ENCODE assay signal across 8 cellular contexts in the genomic region with DNA sequence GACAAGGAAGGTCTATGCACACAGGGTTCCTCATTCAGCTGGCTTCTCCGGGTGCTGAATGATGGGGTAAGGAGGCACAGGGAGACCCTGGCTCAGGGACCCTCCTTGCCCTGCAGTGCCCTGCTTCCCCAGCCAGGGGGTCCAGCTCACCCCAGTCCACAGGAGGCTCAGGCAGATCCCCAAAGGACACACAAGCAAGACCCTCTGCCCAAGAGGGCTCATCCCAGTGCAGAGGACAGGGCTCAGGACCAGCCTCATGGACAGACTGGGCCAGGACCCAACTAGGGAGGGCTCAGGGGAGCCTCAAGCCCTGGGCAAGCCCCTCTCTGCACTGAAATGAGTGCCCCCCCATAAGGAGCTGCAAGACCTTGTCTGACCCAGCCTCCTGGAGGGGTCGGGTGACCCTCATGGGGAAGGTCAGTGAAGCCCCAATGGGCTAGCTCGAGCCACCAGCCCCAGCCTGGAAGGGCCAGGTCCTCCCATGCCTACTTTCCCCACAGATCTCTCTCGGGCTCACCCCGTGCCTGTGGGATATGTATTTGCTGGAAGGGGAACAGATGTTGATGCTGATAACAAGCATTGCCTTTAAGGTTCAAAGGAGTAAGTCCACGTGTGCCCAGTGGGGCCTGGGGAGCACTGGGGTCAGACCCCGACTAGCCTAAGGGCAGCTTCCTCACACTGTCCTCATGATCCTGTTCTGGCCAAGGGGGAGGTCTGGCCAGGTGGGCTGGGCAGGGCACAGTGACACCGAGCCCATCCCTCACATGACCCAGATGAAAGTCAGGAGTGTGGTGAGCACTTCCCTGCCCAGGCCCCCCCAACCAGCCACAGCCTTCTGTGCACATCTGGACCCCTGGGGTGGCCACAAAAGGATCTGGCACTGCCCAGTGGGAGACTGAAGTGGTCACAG.
DNase-seq lines count a peak whose midpoint lies in the region; ATAC-seq, FAIRE-seq and TF ChIP-seq lines count a peak whose summit lies in the region.
"Not testable (repeated sequence)": the region's sequence is repeated elsewhere in the genome, so short reads cannot be mapped to it uniquely, and the experiment has no call there.

No MANE protein-coding gene starts in this region.

- not testable (repeated sequence) for H4K5ac ChIP-seq in H9 (ENCODE audit: insufficient read length, low read depth, low read length)

- ATAC-seq in natural killer cell treated with Interleukin-12 subunit alpha and Interleukin-12 subunit beta and Interleukin-15 and Interleukin-18, amount 100 ng/mL, for 72 hours = peak; percentile 33 to 48
- not testable (repeated sequence) for ATAC-seq in stimulated activated naive B cell treated with anti-CD40 and anti-IgM and Interleukin-4, amounts not matched to agents 10 μg/mL and 1 μg/mL and 100 μg/mL, for 72 hours (replicated peaks)

- H3K79me1 ChIP-seq in H9 (ENCODE audit: insufficient read depth, low read depth, low read length, poor library complexity, severe bottlenecking) = not testable (repeated sequence)

- FAIRE-seq in kidney (lab: Jason Lieb, UNC) = not testable (repeated sequence)

- not testable (repeated sequence) for H3K27ac ChIP-seq in H9 (ENCODE audit: insufficient read length, low read depth, low read length); endodermal cell (ENCODE audit: low read depth, low read length); kidney (ENCODE audit: low read depth in 2 of 2, low read length in 2 of 2)

- intact Hi-C loops in kidney (cut with DNase I) = not testable (repeated sequence)

- H3K4me3 Mint-ChIP-seq in H9; activated naive CD4-positive, alpha-beta T cell treated with anti-CD3 and anti-CD28 coated beads, Interleukin-2, amount 50 U/mL, for 24 hours; endodermal cell; natural killer cell treated with Interleukin-12 subunit alpha and Interleukin-12 subunit beta and Interleukin-15 and Interleukin-18, amount 100 ng/mL, for 72 hours; stimulated activated naive B cell treated with anti-CD40 and anti-IgM and Interleukin-4, amounts not matched to agents 10 μg/mL and 1 μg/mL and 100 μg/mL, for 72 hours: not testable (repeated sequence)

- not testable (repeated sequence) for H3K79me2 ChIP-seq in H9 (ENCODE audit: insufficient read depth, low read length)

- not testable (repeated sequence) for H3K56ac ChIP-seq in H9 (ENCODE audit: insufficient read length, low read depth, low read length)

- H3K27me3 Mint-ChIP-seq in H9 (ENCODE audit: low read depth); activated naive CD4-positive, alpha-beta T cell treated with anti-CD3 and anti-CD28 coated beads, Interleukin-2, amount 50 U/mL, for 24 hours; endodermal cell (ENCODE audit: insufficient read depth); natural killer cell treated with Interleukin-12 subunit alpha and Interleukin-12 subunit beta and Interleukin-15 and Interleukin-18, amount 100 ng/mL, for 72 hours; stimulated activated naive B cell treated with anti-CD40 and anti-IgM and Interleukin-4, amounts not matched to agents 10 μg/mL and 1 μg/mL and 100 μg/mL, for 72 hours: not testable (repeated sequence)

- WGBS in H9 (ENCODE audit: extremely low coverage, insufficient read length, low lambda C conversion rate) = no CpG with 5 or more reads among the region's 8 CpGs
- 88% methylated on average over 8 of the region's 8 CpGs; no CpG with 5 or more reads in 1 of the 2 experiments for WGBS in endodermal cell (ENCODE audit: insufficient coverage in 1 of 2, insufficient read length in 1 of 2), 2 experiments

- not testable (repeated sequence) for H2BK20ac ChIP-seq in H9 (ENCODE audit: low read depth, low read length, poor library complexity, severe bottlenecking)

- not testable (repeated sequence) for H3K4me2 ChIP-seq in H9 (ENCODE audit: insufficient read depth, insufficient read length, low read length)

- not testable (repeated sequence) for H4K91ac ChIP-seq in H9 (ENCODE audit: insufficient read length, low read depth, low read length)

- H2BK120ac ChIP-seq in H9 (ENCODE audit: low read depth, low read length, poor library complexity, severe bottlenecking) = not testable (repeated sequence)

- not testable (repeated sequence) for H2BK5ac ChIP-seq in H9 (ENCODE audit: insufficient read length, low read length)

- not testable (repeated sequence) for H3K4me1 ChIP-seq in H9 (ENCODE audit: insufficient read depth, low read length); endodermal cell (ENCODE audit: control insufficient read depth, insufficient read depth, low read length); kidney (ENCODE audit: control insufficient read depth in 1 of 2, insufficient read depth in 1 of 2, low read depth in 1 of 2, low read length in 2 of 2)

- not testable (repeated sequence) for H3K23ac ChIP-seq in H9 (ENCODE audit: insufficient read length, low read depth, low read length)

- H3K9me3 ChIP-seq in H9 (ENCODE audit: control insufficient read depth, low read depth, low read length); endodermal cell (ENCODE audit: control insufficient read depth, low read length); kidney (ENCODE audit: control insufficient read depth in 1 of 2, low read length in 2 of 2): not testable (repeated sequence)

- not testable (repeated sequence) for H2AFZ ChIP-seq in H9 (ENCODE audit: low read length)

- H3K4me1 Mint-ChIP-seq in H9 = peaks cover 18% of the 10 kb centered on the region in 2 experiments
- H3K4me1 Mint-ChIP-seq in activated naive CD4-positive, alpha-beta T cell treated with anti-CD3 and anti-CD28 coated beads, Interleukin-2, amount 50 U/mL, for 24 hours; natural killer cell treated with Interleukin-12 subunit alpha and Interleukin-12 subunit beta and Interleukin-15 and Interleukin-18, amount 100 ng/mL, for 72 hours (ENCODE audit: low read depth in 2 of 2): not testable (repeated sequence)
- peaks cover 19% of the 10 kb centered on the region for H3K4me1 Mint-ChIP-seq in endodermal cell
- peaks cover 11 to 14% of the 10 kb centered on the region in 2 donors for H3K4me1 Mint-ChIP-seq in stimulated activated naive B cell treated with anti-CD40 and anti-IgM and Interleukin-4, amounts not matched to agents 10 μg/mL and 1 μg/mL and 100 μg/mL, for 72 hours

- H3K4me3 ChIP-seq in endodermal cell (ENCODE audit: low read length); kidney (ENCODE audit: low read length in 2 of 2): not testable (repeated sequence)

- H4K20me1 ChIP-seq in H9 (ENCODE audit: control insufficient read depth, insufficient read depth, insufficient read length) = not testable (repeated sequence)

- not testable (repeated sequence) for H4K8ac ChIP-seq in H9 (replicated peaks; ENCODE audit: insufficient read length, low read depth, low read length)

- H3K36me3 ChIP-seq in endodermal cell (ENCODE audit: control insufficient read depth, insufficient read depth, low read length); kidney (ENCODE audit: control insufficient read depth in 1 of 2, insufficient read depth in 2 of 2, low read length in 2 of 2): not testable (repeated sequence)

- H3K4ac ChIP-seq in H9 (ENCODE audit: low read depth, low read length) = not testable (repeated sequence)

- not testable (repeated sequence) for H3K18ac ChIP-seq in H9 (ENCODE audit: insufficient read length, low read depth, low read length)

- DNase-seq in H9 (peak; percentile 23), endodermal cell (peak; percentile 39), kidney (peak; percentile 46), ureter (ENCODE audit: low spot score) (peak; percentile 36)
- DNase-seq in activated CD8-positive, alpha-beta memory T cell treated with anti-CD3 and anti-CD28 coated beads for 24 hours = peak; percentile 49
- DNase-seq in natural killer cell treated with Interleukin-12 subunit alpha and Interleukin-12 subunit beta and Interleukin-15 and Interleukin-18, amount 100 ng/mL, for 72 hours (ENCODE audit: low spot score); stimulated activated naive B cell treated with anti-CD40 and anti-IgM and Interleukin-4, amounts not matched to agents 10 μg/mL and 1 μg/mL and 100 μg/mL, for 72 hours: not testable (repeated sequence)

- not testable (repeated sequence) for H2AK5ac ChIP-seq in H9 (ENCODE audit: insufficient read length, low read length)

- H3T11ph ChIP-seq in H9 (ENCODE audit: low read length) = not testable (repeated sequence)

- H3K36me3 Mint-ChIP-seq in H9 (ENCODE audit: insufficient read depth in 1 of 3, low read depth in 3 of 3); activated naive CD4-positive, alpha-beta T cell treated with anti-CD3 and anti-CD28 coated beads, Interleukin-2, amount 50 U/mL, for 24 hours; endodermal cell (ENCODE audit: low read depth); natural killer cell treated with Interleukin-12 subunit alpha and Interleukin-12 subunit beta and Interleukin-15 and Interleukin-18, amount 100 ng/mL, for 72 hours; stimulated activated naive B cell treated with anti-CD40 and anti-IgM and Interleukin-4, amounts not matched to agents 10 μg/mL and 1 μg/mL and 100 μg/mL, for 72 hours: not testable (repeated sequence)

- H2BK15ac ChIP-seq in H9 (ENCODE audit: low read depth, low read length) = not testable (repeated sequence)

- not testable (repeated sequence) for H3K14ac ChIP-seq in H9 (ENCODE audit: insufficient read depth, low read length)

- TF ChIP-seq CTCF in H9 (conservative IDR thresholded peaks at IDR 0.05); kidney (IDR thresholded peaks at IDR 0.05; ENCODE audit: borderline replicate concordance, extremely low read depth, insufficient read depth): not testable (repeated sequence)
- TF ChIP-seq CTCF in endodermal cell (conservative IDR thresholded peaks at IDR 0.05) = peak; percentile 12

- H2BK12ac ChIP-seq in H9 (ENCODE audit: insufficient read length, low read depth, low read length) = not testable (repeated sequence)

- not testable (repeated sequence) for H3K23me2 ChIP-seq in H9 (ENCODE audit: insufficient read length, low read depth, low read length, poor library complexity, severe bottlenecking)

- not testable (repeated sequence) for H3K27ac Mint-ChIP-seq in H9; endodermal cell; natural killer cell treated with Interleukin-12 subunit alpha and Interleukin-12 subunit beta and Interleukin-15 and Interleukin-18, amount 100 ng/mL, for 72 hours
- peak overlapping the region; percentile 59 for H3K27ac Mint-ChIP-seq in activated naive CD4-positive, alpha-beta T cell treated with anti-CD3 and anti-CD28 coated beads, Interleukin-2, amount 50 U/mL, for 24 hours
- H3K27ac Mint-ChIP-seq in stimulated activated naive B cell treated with anti-CD40 and anti-IgM and Interleukin-4, amounts not matched to agents 10 μg/mL and 1 μg/mL and 100 μg/mL, for 72 hours = peak overlapping the region; percentile 10

- H3K27me3 ChIP-seq in H9 (ENCODE audit: insufficient read depth, low read length); endodermal cell (ENCODE audit: control insufficient read depth, insufficient read depth, low read length, poor library complexity, severe bottlenecking): not testable (repeated sequence)

- H3K9ac ChIP-seq in H9 (ENCODE audit: extremely low read depth, insufficient read length, low read length); endodermal cell (ENCODE audit: extremely low read depth, low read length, poor library complexity, severe bottlenecking); kidney (ENCODE audit: low read length in 2 of 2): not testable (repeated sequence)

- H3K9me3 Mint-ChIP-seq in H9; activated naive CD4-positive, alpha-beta T cell treated with anti-CD3 and anti-CD28 coated beads, Interleukin-2, amount 50 U/mL, for 24 hours; endodermal cell; natural killer cell treated with Interleukin-12 subunit alpha and Interleukin-12 subunit beta and Interleukin-15 and Interleukin-18, amount 100 ng/mL, for 72 hours; stimulated activated naive B cell treated with anti-CD40 and anti-IgM and Interleukin-4, amounts not matched to agents 10 μg/mL and 1 μg/mL and 100 μg/mL, for 72 hours: not testable (repeated sequence)
